16 cellular contexts compared by ENCODE assay signal in the genomic region with DNA sequence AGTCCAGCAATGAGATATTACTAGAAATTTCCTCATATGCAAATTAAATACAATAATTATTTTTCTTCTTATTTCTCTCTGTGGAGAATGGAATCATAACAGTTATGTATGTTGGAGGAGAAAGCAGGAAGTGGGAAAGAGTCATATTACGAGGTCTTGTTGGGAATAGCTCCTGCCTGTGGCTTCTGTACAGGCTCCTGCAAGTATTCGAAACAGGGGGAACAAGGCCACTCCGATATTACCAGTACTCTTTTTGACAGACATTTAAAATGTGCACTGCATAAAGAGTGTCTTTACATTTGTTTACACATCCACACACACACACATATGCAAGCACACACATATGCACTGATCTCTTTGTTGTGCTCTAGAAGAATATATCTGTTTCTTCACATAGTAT.
DNase-seq lines count a peak whose midpoint lies in the region; ATAC-seq and TF ChIP-seq lines count a peak whose summit lies in the region.
"Had no signal": no experiment of that assay in that cellular context is flagged by ENCODE, and none has a peak within 500 bp of the region (broad histone marks: within the 10 kb centered on the region; RNA-seq: fewer than 3 reads in every experiment).

No MANE protein-coding gene starts in this region.

- H3K4me2 ChIP-seq in mammary epithelial cell (ENCODE audit: insufficient read depth, low read depth, low read length): peak overlapping the region; percentile 37

- no TSS peak for BruUV-seq in mammary epithelial cell (replicated peaks; lab: Mats Ljungman, UMichigan)

- no peaks in the 10 kb centered on the region for H3K36me3 ChIP-seq in mammary epithelial cell (ENCODE audit: insufficient read depth, low read length)

- 27% methylated on average over 3 of the region's 3 CpGs for WGBS in mammary epithelial cell (ENCODE audit: low coverage, missing lambda C conversion rate)

- H3K27ac ChIP-seq in mammary epithelial cell (ENCODE audit: insufficient read depth, low read depth, low read length): no peak overlapping the region
- peak overlapping the region; percentile 0 for H3K27ac ChIP-seq in foreskin keratinocyte

- no peaks in the 10 kb centered on the region for H3K27me3 ChIP-seq in mammary epithelial cell (ENCODE audit: insufficient read depth, low read length)
- H3K27me3 ChIP-seq in foreskin keratinocyte: no peaks in the 10 kb centered on the region

- no peak for TF ChIP-seq CTCF in mammary epithelial cell (conservative IDR thresholded peaks at IDR 0.05 in 1 of 2, IDR thresholded peaks at IDR 0.05 in 1 of 2; ENCODE audit: extremely low read depth in 1 of 2, insufficient read depth in 1 of 2, low read depth in 1 of 2, low read length in 2 of 2)
- no peak for TF ChIP-seq CTCF in foreskin keratinocyte (conservative IDR thresholded peaks at IDR 0.05)

- no peaks in the 10 kb centered on the region for H4K20me1 ChIP-seq in mammary epithelial cell (ENCODE audit: insufficient read depth, low read length)

- H3K4me1 ChIP-seq in mammary epithelial cell (ENCODE audit: insufficient read depth, low read length) (peaks cover 13% of the 10 kb centered on the region), foreskin keratinocyte (peaks cover 18% of the 10 kb centered on the region)

- dilution Hi-C loops in mammary epithelial cell (cut with HindIII; ENCODE audit: low sequenced_read_pairs): no loop called here

- H3K9me3 ChIP-seq in mammary epithelial cell (replicated peaks; ENCODE audit: insufficient read depth, low read length): no peaks in the 10 kb centered on the region

- peak; percentile 37 for DNase-seq in Daoy (ENCODE audit: low read depth)
- peak; percentile 49 for DNase-seq in LHCN-M2 (ENCODE audit: low read depth)
- peak; percentile 17 for DNase-seq in mammary epithelial cell
- peak; percentile 26 to 27 for DNase-seq in foreskin keratinocyte
- no peak for DNase-seq in retina
- DNase-seq in NCI-H128 (lab: John Stamatoyannopoulos, UW; ENCODE audit: unreplicated experiment): no peak
- DNase-seq in LoVo (ENCODE audit: low spot score): no peak
- DNase-seq: C1 segment of cervical spinal cord, GF-D8, Karpas-422, MV-4-11, NCI-H1436, NCI-H2029, NCI-H524, Right ventricle myocardium superior had no signal

- H2AFZ ChIP-seq in mammary epithelial cell (ENCODE audit: low read depth, low read length): no peak overlapping the region

- ATAC-seq in foreskin keratinocyte: no peak
- ATAC-seq in activated CD4-positive, CD25-positive, alpha-beta regulatory T cell treated with anti-CD3 and anti-CD28 coated beads, Interleukin-2, amount 50 U/mL, for 24 hours: no peak

- in situ Hi-C loops in mammary epithelial cell (cut with MboI; ENCODE audit: low sequenced_read_pairs in 2 of 2): no loop called here

- no peaks in the 10 kb centered on the region for H3K79me2 ChIP-seq in mammary epithelial cell (ENCODE audit: insufficient read depth, low read length)

- CTCF ChIA-PET in mammary epithelial cell (lab: Charles Lee; ENCODE audit: low non-redundant PET): no interaction called here

- H3K4me3 ChIP-seq in mammary epithelial cell (replicated peaks in 1 of 3; ENCODE audit: insufficient read depth in 1 of 3, low read depth in 2 of 3, low read length in 3 of 3): no peak overlapping the region

- intact Hi-C loops in mammary epithelial cell (cut with micrococcal nuclease): loop anchor here (5.0 kb wide), 1 partner anchor 146 kb away; no protein-coding TSS in a partner anchor

- no peak overlapping the region for H3K9ac ChIP-seq in mammary epithelial cell (ENCODE audit: insufficient read depth, low read length)

Comparison
In these comparisons a context has a peak if more than half of its experiments do, and no peak if none do; other contexts are left out.
1. DNase-seq: peak in Daoy (single experiment), LHCN-M2 (single experiment), mammary epithelial cell (single experiment) and foreskin keratinocyte (2 of 2); none in retina (single experiment), NCI-H128 (single experiment) and LoVo (single experiment).